10 cellular contexts compared by ENCODE assay signal in genomic region chr22:17797721-17798559, GRCh38. TPM values are rescaled to one million over a fixed set of nuclear protein-coding genes. Genes with fewer than 3 reads are reported as not detected.
DNase-seq lines count a peak whose midpoint lies in the region; ATAC-seq, FAIRE-seq and TF ChIP-seq lines count a peak whose summit lies in the region.
"Had no signal": no experiment of that assay in that cellular context is flagged by ENCODE, and none has a peak within 500 bp of the region (broad histone marks: within the 10 kb centered on the region; RNA-seq: fewer than 3 reads in every experiment).

No MANE protein-coding gene starts in this region.

- H3K36me3 Mint-ChIP-seq in dendritic cell treated with granulocyte-macrophage colony-stimulating factor and Interleukin-4, amounts not matched to agents 40 ng/mL and 50 ng/mL, for 4 days (ENCODE audit: low read depth) = no peaks in the 10 kb centered on the region
- no peaks in the 10 kb centered on the region for H3K36me3 Mint-ChIP-seq in natural killer cell treated with Interleukin-12 subunit alpha and Interleukin-12 subunit beta and Interleukin-15 and Interleukin-18, amount 100 ng/mL, for 72 hours

- FAIRE-seq in GM12892 (lab: Jason Lieb, UNC) = peak; percentile 87
- FAIRE-seq: RCC 7860 had no signal

- peaks cover 11% of the 10 kb centered on the region for H3K27me3 Mint-ChIP-seq in dendritic cell treated with granulocyte-macrophage colony-stimulating factor and Interleukin-4, amounts not matched to agents 40 ng/mL and 50 ng/mL, for 4 days
- H3K27me3 Mint-ChIP-seq in natural killer cell treated with Interleukin-12 subunit alpha and Interleukin-12 subunit beta and Interleukin-15 and Interleukin-18, amount 100 ng/mL, for 72 hours = no peaks in the 10 kb centered on the region

- ATAC-seq in GM21390 (IDR thresholded peaks at IDR 0.05; ENCODE audit: unreplicated experiment) = peak; percentile 41
- ATAC-seq in HG03558 (IDR thresholded peaks at IDR 0.05; ENCODE audit: extremely low read depth, unreplicated experiment) = peak; percentile 27
- ATAC-seq in natural killer cell treated with Interleukin-12 subunit alpha and Interleukin-12 subunit beta and Interleukin-15 and Interleukin-18, amount 100 ng/mL, for 72 hours = no peak

- peak overlapping the region; percentile 38 for H3K27ac Mint-ChIP-seq in dendritic cell treated with granulocyte-macrophage colony-stimulating factor and Interleukin-4, amounts not matched to agents 40 ng/mL and 50 ng/mL, for 4 days
- no peak overlapping the region for H3K27ac Mint-ChIP-seq in natural killer cell treated with Interleukin-12 subunit alpha and Interleukin-12 subunit beta and Interleukin-15 and Interleukin-18, amount 100 ng/mL, for 72 hours

- H3K4me1 Mint-ChIP-seq in dendritic cell treated with granulocyte-macrophage colony-stimulating factor and Interleukin-4, amounts not matched to agents 40 ng/mL and 50 ng/mL, for 4 days (ENCODE audit: low read depth) = peaks cover 55% of the 10 kb centered on the region
- H3K4me1 Mint-ChIP-seq in natural killer cell treated with Interleukin-12 subunit alpha and Interleukin-12 subunit beta and Interleukin-15 and Interleukin-18, amount 100 ng/mL, for 72 hours (ENCODE audit: low read depth in 2 of 2) = peaks cover 0 to 2% of the 10 kb centered on the region in 2 donors

- DNase-seq in GM12892 (ENCODE audit: insufficient read length) = peak; percentile 70
- no peak for DNase-seq in natural killer cell treated with Interleukin-12 subunit alpha and Interleukin-12 subunit beta and Interleukin-15 and Interleukin-18, amount 100 ng/mL, for 72 hours (ENCODE audit: low spot score)
- DNase-seq in NCI-H510A (lab: John Stamatoyannopoulos, UW) = no peak
- DNase-seq in NCI-H1694 treated with DMSO at 0.1 percent for 48 hours (lab: John Stamatoyannopoulos, UW) = no peak
- no peak for DNase-seq in RWPE1 (ENCODE audit: low spot score)
- DNase-seq: activated T-cell treated with anti-CD3 and anti-CD28 coated beads, Interleukin-2, amount 50 U/mL, for 1 hour had no signal

- H3K4me3 Mint-ChIP-seq in dendritic cell treated with granulocyte-macrophage colony-stimulating factor and Interleukin-4, amounts not matched to agents 40 ng/mL and 50 ng/mL, for 4 days = no peak overlapping the region
- H3K4me3 Mint-ChIP-seq in natural killer cell treated with Interleukin-12 subunit alpha and Interleukin-12 subunit beta and Interleukin-15 and Interleukin-18, amount 100 ng/mL, for 72 hours = no peak overlapping the region

- no peak overlapping the region for H3K27ac ChIP-seq in RWPE1

- CTCF ChIA-PET in RWPE1 (lab: Yijun Ruan, JAX) = interaction anchor here (0.6 kb wide), 1 partner anchor 13 kb away, joined by 3 read pairs; no protein-coding TSS in a partner anchor

- POLR2A ChIA-PET in RWPE1 (lab: Yijun Ruan, JAX; ENCODE audit: low non-redundant PET) = no interaction called here

- H3K9me3 Mint-ChIP-seq in dendritic cell treated with granulocyte-macrophage colony-stimulating factor and Interleukin-4, amounts not matched to agents 40 ng/mL and 50 ng/mL, for 4 days = no peaks in the 10 kb centered on the region
- no peaks in the 10 kb centered on the region for H3K9me3 Mint-ChIP-seq in natural killer cell treated with Interleukin-12 subunit alpha and Interleukin-12 subunit beta and Interleukin-15 and Interleukin-18, amount 100 ng/mL, for 72 hours

- TF ChIP-seq CTCF in RWPE1 (conservative IDR thresholded peaks at IDR 0.05; ENCODE audit: low read depth) = no peak

- peak; percentile 53 for TF ChIP-seq POLR2A in GM12892 (IDR thresholded peaks at IDR 0.05; ENCODE audit: low read depth, low read length)

- intact Hi-C loops in dendritic cell treated with granulocyte-macrophage colony-stimulating factor and Interleukin-4, amounts not matched to agents 40 ng/mL and 50 ng/mL, for 4 days (cut with micrococcal nuclease) = loop anchor here (1.0 to 2.0 kb wide), 2 partner anchors 17 to 279 kb away; partner anchors contain the start of gene PEX26

RNA-seq across cellular contexts. Expression of gene BID, which starts 23.7 kb away (rescaled TPM):
- polyA plus RNA-seq in GM12892 (2012; ENCODE audit: missing spikeins) = 93.1 TPM
- 10 to 100 TPM; 32.0 to 59.3 TPM for total RNA-seq in natural killer cell treated with Interleukin-12 subunit alpha and Interleukin-12 subunit beta and Interleukin-15 and Interleukin-18, amount 100 ng/mL, for 72 hours

Comparison
In these comparisons a context has a peak if more than half of its experiments do, and no peak if none do; other contexts are left out.
1. ATAC-seq: peak in GM21390 (single experiment) and HG03558 (single experiment); none in natural killer cell treated with Interleukin-12 subunit alpha and Interleukin-12 subunit beta and Interleukin-15 and Interleukin-18, amount 100 ng/mL, for 72 hours (0 of 2).